1 cellular context compared by ENCODE assay signal in the genomic region with DNA sequence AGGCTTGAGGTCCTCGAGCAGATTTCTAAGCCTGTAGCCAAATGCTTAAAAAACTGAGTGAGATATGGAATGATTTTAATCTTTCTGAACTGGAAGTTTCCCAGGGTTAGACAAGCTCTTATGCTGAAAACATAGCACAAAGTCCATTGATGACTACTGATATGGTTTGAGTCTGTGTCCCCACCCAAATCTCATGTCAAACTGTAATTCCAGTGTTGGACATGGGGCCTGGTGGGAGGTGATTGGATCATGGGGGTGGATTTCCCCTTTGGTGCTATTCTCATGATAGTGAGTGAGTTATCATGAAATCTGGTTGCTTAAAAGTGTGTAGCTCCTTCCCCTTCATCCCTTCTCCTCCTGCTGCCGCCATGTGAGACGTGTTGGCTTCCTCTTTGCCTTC.
TF ChIP-seq lines count a peak whose summit lies in the region.

No MANE protein-coding gene starts in this region.

TF ChIP-seq in IMR-90, 13 proteins besides CTCF, POLR2A, EP300 and RAD21 (continued from another document):
- TF ChIP-seq NFE2L2 (IDR thresholded peaks at IDR 0.05; ENCODE audit: low read depth, low read length) (no peak), MXI1 (IDR thresholded peaks at IDR 0.05; ENCODE audit: borderline replicate concordance, low read depth, low read length) (no peak), MAFK (IDR thresholded peaks at IDR 0.05; ENCODE audit: low read depth, low read length) (no peak), CEBPB (IDR thresholded peaks at IDR 0.05; ENCODE audit: low read depth, low read length) (no peak)
